1 cellular context compared by ENCODE assay signal in genomic region chr3:48502728-48503168, GRCh38.
TF ChIP-seq lines count a peak whose summit lies in the region.

No MANE protein-coding gene starts in this region.

TF ChIP-seq in HCT116, 20 proteins besides CTCF, POLR2A, EP300 and RAD21 (continued from another document):
- TF ChIP-seq REST (IDR thresholded peaks at IDR 0.05; ENCODE audit: low read depth): no peak
